Comparison of ENCODE assay signal across 8 cellular contexts in the genomic region with DNA sequence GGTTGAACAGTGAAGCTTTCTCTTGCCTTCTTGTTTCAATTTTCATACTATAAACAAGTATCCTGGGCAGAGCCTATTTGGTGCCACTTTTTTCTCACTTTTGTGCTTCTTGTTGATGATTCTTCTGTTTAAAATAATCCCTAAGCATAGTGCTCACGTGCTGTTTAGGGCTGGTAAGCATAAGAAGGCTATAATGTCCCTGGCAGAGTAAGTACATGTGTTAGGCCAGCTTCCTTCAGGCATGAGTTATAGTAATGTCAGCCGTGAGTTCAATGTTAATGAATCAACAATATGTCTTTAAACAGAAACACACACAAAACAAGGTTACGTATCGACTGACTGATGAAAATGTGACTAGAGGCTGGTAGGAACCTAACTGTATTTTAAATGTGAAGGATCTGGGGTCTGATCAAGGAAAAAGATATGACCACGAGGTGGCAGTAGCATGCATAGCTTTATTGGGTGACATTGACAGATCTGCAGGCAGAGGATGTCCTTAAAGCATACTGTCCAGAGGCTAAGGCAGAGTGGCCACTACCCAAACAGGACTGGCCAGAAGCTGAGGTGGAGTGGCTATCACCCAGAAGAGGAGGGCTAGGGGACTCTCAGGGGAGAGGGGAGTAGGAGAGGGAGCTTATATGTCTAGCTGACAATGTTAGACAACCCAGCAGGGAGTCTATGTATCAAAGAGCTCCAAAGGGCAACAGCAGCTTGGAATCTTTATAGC.
DNase-seq lines count a peak whose midpoint lies in the region; ATAC-seq and TF ChIP-seq lines count a peak whose summit lies in the region.

No MANE protein-coding gene starts in this region.

- no peaks in the 10 kb centered on the region for H3K9me3 Mint-ChIP-seq in activated B cell treated with CpG ODN at 0.5 μM for 24 hours

- intact Hi-C loops in A673 (cut with micrococcal nuclease; ENCODE audit: unreplicated experiment), result loop anchor here (1.0 to 10.0 kb wide), 4 partner anchors 174 to 722 kb away; no protein-coding TSS in a partner anchor
- intact Hi-C loops in activated B cell treated with CpG ODN at 0.5 μM for 24 hours (cut with micrococcal nuclease), result loop anchor here (1.0 to 10.0 kb wide), 6 partner anchors 113 to 839 kb away; partner anchors contain the start of genes BRAF and MKRN1

- peak overlapping the region; percentile 59 for H3K27ac Mint-ChIP-seq in activated B cell treated with CpG ODN at 0.5 μM for 24 hours

- DNase-seq in A673 (ENCODE audit: low spot score), result peak; percentile 72
- DNase-seq in NCI-H2171 treated with DMSO at 0.1 percent for 48 hours (lab: John Stamatoyannopoulos, UW), result peak; percentile 64
- peak; percentile 30 for DNase-seq in activated B cell treated with CpG ODN at 0.5 μM for 24 hours
- DNase-seq in caudate nucleus (lab: John Stamatoyannopoulos, UW), result peak in 43 of 61 donors; percentile 1 to 72 (median 15)
- peak; percentile 73 for DNase-seq in kidney tubule cell (ENCODE audit: low spot score)
- peak; percentile 5 to 27 (median 17) for DNase-seq in stimulated activated CD4-positive, alpha-beta T cell treated with anti-CD3 and anti-CD28 coated beads, TNF-alpha, amount 100 ng/mL, for 1 hour (ENCODE audit: low read depth in 3 of 3, low spot score in 1 of 3)

- ATAC-seq in GM18511 (IDR thresholded peaks at IDR 0.05; ENCODE audit: unreplicated experiment) (peak; percentile 88), HG03064 (IDR thresholded peaks at IDR 0.05; ENCODE audit: low read depth, unreplicated experiment) (peak; percentile 87), activated B cell treated with CpG ODN at 0.5 μM for 24 hours (ENCODE audit: low read depth) (peak; percentile 84)

- POLR2A ChIA-PET in A673 (lab: Charles Lee; ENCODE audit: low non-redundant PET), result no interaction called here
- POLR2A ChIA-PET in activated B cell treated with CpG ODN at 0.5 μM for 24 hours (lab: Charles Lee), result interaction anchor here (0.7 to 2.3 kb wide), 5 partner anchors 113 to 839 kb away, joined by 3 to 8 read pairs (median 3); partner anchors contain the start of gene MRPS33

- peaks cover 1% of the 10 kb centered on the region for H3K4me1 Mint-ChIP-seq in activated B cell treated with CpG ODN at 0.5 μM for 24 hours

- H3K4me3 ChIP-seq in A673 (ENCODE audit: low read depth, low read length, poor library complexity, severe bottlenecking), result no peak overlapping the region

- H3K27ac ChIP-seq in A673 (ENCODE audit: low read depth, low read length, poor library complexity, severe bottlenecking) (no peak overlapping the region), caudate nucleus (ENCODE audit: low read depth, low read length) (no peak overlapping the region)

- H3K36me3 Mint-ChIP-seq in activated B cell treated with CpG ODN at 0.5 μM for 24 hours (ENCODE audit: low read depth), result peaks cover 15% of the 10 kb centered on the region

- H3K27me3 Mint-ChIP-seq in activated B cell treated with CpG ODN at 0.5 μM for 24 hours, result no peaks in the 10 kb centered on the region

- no peaks in the 10 kb centered on the region for H3K27me3 ChIP-seq in A673 (replicated peaks; ENCODE audit: insufficient read depth, low read depth, low read length, poor library complexity)

- H3K4me1 ChIP-seq in A673 (ENCODE audit: insufficient read depth, low read length, poor library complexity, severe bottlenecking), result peaks cover 4% of the 10 kb centered on the region

- no TSS peak for BruUV-seq in A673 (replicated peaks; lab: Mats Ljungman, UMichigan)

- TF ChIP-seq CTCF in A673 (conservative IDR thresholded peaks at IDR 0.05; ENCODE audit: low read depth, low read length) (peak; percentile 85), activated B cell treated with CpG ODN at 0.5 μM for 24 hours (IDR thresholded peaks at IDR 0.05) (no peak)

- no peaks in the 10 kb centered on the region for H3K9me3 ChIP-seq in A673 (ENCODE audit: low read depth, low read length, poor library complexity, severe bottlenecking)

- CTCF ChIA-PET in A673 (lab: Charles Lee) (interaction anchor here (1.0 to 2.1 kb wide), 8 partner anchors 10 to 839 kb away, joined by 3 to 13 read pairs (median 4); partner anchors contain the start of gene MRPS33), activated B cell treated with CpG ODN at 0.5 μM for 24 hours (lab: Charles Lee) (interaction anchor here (0.6 to 7.1 kb wide), 23 partner anchors 9 to 1270 kb away, joined by 3 to 151 read pairs (median 4); partner anchors contain the start of genes BRAF and MRPS33)

- no peak overlapping the region for H3K4me3 Mint-ChIP-seq in activated B cell treated with CpG ODN at 0.5 μM for 24 hours

- no peaks in the 10 kb centered on the region for H3K36me3 ChIP-seq in A673 (ENCODE audit: insufficient read depth, low read length, poor library complexity, severe bottlenecking)

Comparison
In these comparisons a context has a peak if more than half of its experiments do, and no peak if none do; other contexts are left out.
1. DNase-seq: peak in every context shown above with its lines; median percentile 73 in kidney tubule cell; 72 in A673; 64 in NCI-H2171 treated with DMSO at 0.1 percent for 48 hours; 30 in activated B cell treated with CpG ODN at 0.5 μM for 24 hours; 17 in stimulated activated CD4-positive, alpha-beta T cell treated with anti-CD3 and anti-CD28 coated beads, TNF-alpha, amount 100 ng/mL, for 1 hour; 15 in caudate nucleus.